In the genomic region with DNA sequence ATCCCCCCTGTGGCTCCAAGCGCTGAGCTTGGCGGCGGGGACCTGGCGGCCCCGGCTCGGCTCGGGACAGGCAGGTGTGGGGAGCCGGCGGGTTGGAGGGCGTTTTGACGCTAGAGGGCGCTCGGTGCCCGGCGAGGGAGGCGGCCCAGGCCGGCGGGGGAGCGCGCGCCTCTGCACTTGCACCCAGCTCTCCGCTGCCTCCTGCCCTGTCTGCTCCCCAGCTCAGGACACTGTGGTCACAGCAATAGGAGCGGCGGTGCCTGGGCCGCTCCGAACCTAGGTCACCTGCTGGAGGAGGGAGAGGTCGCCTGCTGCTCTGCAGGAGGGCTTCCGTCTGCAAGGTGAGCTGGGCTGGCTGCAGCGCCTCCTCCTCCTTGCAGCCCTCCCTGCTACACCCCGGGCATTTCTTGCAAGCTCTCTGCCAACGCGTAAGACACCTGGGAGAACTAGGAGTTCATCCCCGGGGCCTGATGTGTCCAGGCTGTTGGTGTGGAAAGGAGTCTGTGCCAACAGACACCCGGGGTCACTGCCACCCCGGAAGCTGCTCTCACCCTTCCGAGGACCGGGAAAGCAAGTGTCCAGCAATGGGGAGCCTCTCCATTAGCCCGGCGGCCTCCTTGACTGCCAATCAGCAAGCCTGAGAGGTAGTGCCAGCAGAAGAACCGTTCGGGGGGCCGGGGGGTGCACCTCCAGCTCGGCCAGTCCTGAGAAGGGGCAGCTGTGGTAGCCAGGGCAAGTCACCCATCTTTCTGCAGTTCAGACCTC, we compare ENCODE assay signal across 8 cellular contexts.
DNase-seq lines count a peak whose midpoint lies in the region; ATAC-seq and TF ChIP-seq lines count a peak whose summit lies in the region.

No MANE protein-coding gene starts in this region.

- H3K4me2 ChIP-seq in smooth muscle cell: peak overlapping the region; percentile 69

- H3K4me3 ChIP-seq in smooth muscle cell: peak overlapping the region; percentile 34

- H3K36me3 Mint-ChIP-seq in activated naive CD4-positive, alpha-beta T cell treated with anti-CD3 and anti-CD28 coated beads, Interleukin-2, amount 50 U/mL, for 72 hours: peaks cover 0 to 5% of the 10 kb centered on the region in 2 donors

- no peaks in the 10 kb centered on the region for H3K36me3 ChIP-seq in smooth muscle cell (ENCODE audit: low read depth)

- H3K9ac ChIP-seq in smooth muscle cell (ENCODE audit: low read depth): no peak overlapping the region

- no peaks in the 10 kb centered on the region for H3F3A ChIP-seq in smooth muscle cell (ENCODE audit: low read depth)

- H3K4me1 ChIP-seq in smooth muscle cell (ENCODE audit: low read depth): no peaks in the 10 kb centered on the region

- WGBS in smooth muscle cell (ENCODE audit: low lambda C conversion rate): 23% methylated on average over 41 of the region's 43 CpGs

- H3K9me3 ChIP-seq in smooth muscle cell (replicated peaks; ENCODE audit: low read depth): no peaks in the 10 kb centered on the region

- peaks cover 25% of the 10 kb centered on the region for H3K27me3 ChIP-seq in smooth muscle cell (ENCODE audit: low read depth)

- no peak overlapping the region for H3K27ac ChIP-seq in smooth muscle cell (ENCODE audit: low read depth)

- H3K9me3 Mint-ChIP-seq in activated naive CD4-positive, alpha-beta T cell treated with anti-CD3 and anti-CD28 coated beads, Interleukin-2, amount 50 U/mL, for 72 hours: peaks cover 7 to 13% of the 10 kb centered on the region in 2 donors

- no peaks in the 10 kb centered on the region for H3K79me2 ChIP-seq in smooth muscle cell (ENCODE audit: low read depth)

- H3K27ac Mint-ChIP-seq in activated naive CD4-positive, alpha-beta T cell treated with anti-CD3 and anti-CD28 coated beads, Interleukin-2, amount 50 U/mL, for 72 hours: no peak overlapping the region

- DNase-seq in NCI-H1436 (lab: John Stamatoyannopoulos, UW) (peak; percentile 5), NCI-H1436 treated with DMSO at 0.1 percent for 48 hours (lab: John Stamatoyannopoulos, UW) (no peak), NCI-H1105 (lab: John Stamatoyannopoulos, UW) (peak; percentile 14), hepatic stellate cell (ENCODE audit: low spot score) (peak; percentile 17), smooth muscle cell (lab: John Stamatoyannopoulos, UW; ENCODE audit: unreplicated experiment) (no peak), dedifferentiated amniotic fluid mesenchymal stem cell (ENCODE audit: extremely low spot score) (no peak)
- peak in 1 of 2 donors; percentile 69 for DNase-seq in activated naive CD4-positive, alpha-beta T cell treated with anti-CD3 and anti-CD28 coated beads, Interleukin-2, amount 50 U/mL, for 72 hours (ENCODE audit: low spot score in 2 of 2)

- no peaks in the 10 kb centered on the region for H4K20me1 ChIP-seq in smooth muscle cell (ENCODE audit: low read depth)

- peak; percentile 56 to 77 for ATAC-seq in activated naive CD4-positive, alpha-beta T cell treated with anti-CD3 and anti-CD28 coated beads, Interleukin-2, amount 50 U/mL, for 72 hours
- ATAC-seq in HG02973 (IDR thresholded peaks at IDR 0.05; ENCODE audit: unreplicated experiment): no peak

- H2AFZ ChIP-seq in smooth muscle cell (ENCODE audit: low read depth): no peak overlapping the region

- peak; percentile 76 for TF ChIP-seq CTCF in smooth muscle cell (IDR thresholded peaks at IDR 0.05; ENCODE audit: borderline replicate concordance, insufficient read depth, poor library complexity, severe bottlenecking)

Comparison
In these comparisons a context has a peak if more than half of its experiments do, and no peak if none do; other contexts are left out.
1. DNase-seq: peak in NCI-H1436 (single experiment), NCI-H1105 (single experiment) and hepatic stellate cell (single experiment); none in NCI-H1436 treated with DMSO at 0.1 percent for 48 hours (single experiment), smooth muscle cell (single experiment) and dedifferentiated amniotic fluid mesenchymal stem cell (single experiment).